31 cellular contexts compared by ENCODE assay signal in genomic region chr5:159951834-159952233, GRCh38. TPM values are rescaled to one million over a fixed set of nuclear protein-coding genes. Genes with fewer than 3 reads are reported as not detected.
"Had no signal": no experiment of that assay in that cellular context is flagged by ENCODE, and none has a peak within 500 bp of the region (broad histone marks: within the 10 kb centered on the region; RNA-seq: fewer than 3 reads in every experiment).

No MANE protein-coding gene starts in this region.

- DNase-seq: activated CD4-positive, alpha-beta memory T cell treated with anti-CD3 and anti-CD28 coated beads, Interleukin-2, amount 10 ng/mL, durations not matched to agents 7 days and 5 days; activated CD4-positive, alpha-beta T cell treated with anti-CD3 and anti-CD28 coated beads, Interleukin-2, amount 10 ng/mL, durations not matched to agents 7 days and 5 days; activated CD4-positive, CD25-positive, alpha-beta regulatory T cell treated with anti-CD3 and anti-CD28 coated beads, Interleukin-2, amount 50 U/mL, for 72 hours; activated CD8-positive, alpha-beta memory T cell treated with anti-CD3 and anti-CD28 coated beads, Interleukin-2, amount 50 U/mL, for 48 hours; activated gamma-delta T cell; activated naive CD4-positive, alpha-beta T cell treated with anti-CD3 and anti-CD28 coated beads, Interleukin-2, amount 50 U/mL, for 16 hours; activated T-cell treated with anti-CD3 and anti-CD28 coated beads, Interleukin-2, amount 50 U/mL, for 24 hours; effector CD4-positive, alpha-beta T cell; gastrocnemius medialis; left cardiac atrium; left ventricle myocardium superior; naive B cell; nucleus accumbens; pancreas; retina; stimulated activated CD4-positive, alpha-beta T cell treated with anti-CD3 and anti-CD28 coated beads, Interleukin-4, amount 100 ng/mL, for 24 hours; T-helper 17 cell; T1000 had no signal

- ATAC-seq: gastrocnemius medialis, left ventricle myocardium superior, pancreas, sciatic nerve, T-helper 17 cell had no signal

- H3K36me3 ChIP-seq: esophagus muscularis mucosa, gastrocnemius medialis, pancreas, prostate gland, thoracic aorta, vagina had no signal

- H3K27ac ChIP-seq: esophagus muscularis mucosa, gastrocnemius medialis, hepatocyte, pancreas, prostate gland, skin epidermis, thoracic aorta, vagina had no signal

- H3K4me2 ChIP-seq: hepatocyte had no signal

- FAIRE-seq: colon, keratinocyte, pancreas had no signal

- H3K36me3 Mint-ChIP-seq: naive B cell; stimulated activated effector memory CD8-positive, alpha-beta T cell treated with anti-CD3 and anti-CD28 coated beads, Interleukin-12 subunit alpha, Interleukin-12 subunit beta, amount 100 ng/mL, for 72 hours had no signal

- H3K4me1 ChIP-seq: esophagus muscularis mucosa, gastrocnemius medialis, pancreas, prostate gland, vagina had no signal

- H2AFZ ChIP-seq: hepatocyte had no signal

- H3K9me3 Mint-ChIP-seq: activated CD4-positive, alpha-beta memory T cell treated with anti-CD3 and anti-CD28 coated beads, Interleukin-2, amount 10 ng/mL, durations not matched to agents 7 days and 5 days; activated CD4-positive, alpha-beta T cell treated with anti-CD3 and anti-CD28 coated beads, Interleukin-2, amount 10 ng/mL, durations not matched to agents 7 days and 5 days; activated T-cell treated with anti-CD3 and anti-CD28 coated beads, Interleukin-2, amount 50 U/mL, for 24 hours; central memory CD8-positive, alpha-beta T cell; naive B cell; nephron progenitor cell; stimulated activated effector memory CD8-positive, alpha-beta T cell treated with anti-CD3 and anti-CD28 coated beads, Interleukin-12 subunit alpha, Interleukin-12 subunit beta, amount 100 ng/mL, for 72 hours; stimulated activated naive CD8-positive, alpha-beta T cell treated with anti-CD3 and anti-CD28 coated beads, Interleukin-15, Interleukin-2, amounts not matched to agents 100 ng/mL and 50 ng/mL, for 24 hours had no signal

- H3K4me1 Mint-ChIP-seq: activated CD4-positive, alpha-beta memory T cell treated with anti-CD3 and anti-CD28 coated beads, Interleukin-2, amount 10 ng/mL, durations not matched to agents 7 days and 5 days; activated CD4-positive, alpha-beta T cell treated with anti-CD3 and anti-CD28 coated beads, Interleukin-2, amount 10 ng/mL, durations not matched to agents 7 days and 5 days; central memory CD8-positive, alpha-beta T cell; naive B cell; stimulated activated effector memory CD8-positive, alpha-beta T cell treated with anti-CD3 and anti-CD28 coated beads, Interleukin-12 subunit alpha, Interleukin-12 subunit beta, amount 100 ng/mL, for 72 hours had no signal

- H3K27ac Mint-ChIP-seq: activated CD4-positive, alpha-beta memory T cell treated with anti-CD3 and anti-CD28 coated beads, Interleukin-2, amount 10 ng/mL, durations not matched to agents 7 days and 5 days; activated CD4-positive, alpha-beta T cell treated with anti-CD3 and anti-CD28 coated beads, Interleukin-2, amount 10 ng/mL, durations not matched to agents 7 days and 5 days; activated T-cell treated with anti-CD3 and anti-CD28 coated beads, Interleukin-2, amount 50 U/mL, for 24 hours; naive B cell; nephron progenitor cell; stimulated activated effector memory CD8-positive, alpha-beta T cell treated with anti-CD3 and anti-CD28 coated beads, Interleukin-12 subunit alpha, Interleukin-12 subunit beta, amount 100 ng/mL, for 72 hours; stimulated activated naive CD8-positive, alpha-beta T cell treated with anti-CD3 and anti-CD28 coated beads, Interleukin-15, Interleukin-2, amounts not matched to agents 100 ng/mL and 50 ng/mL, for 24 hours; T-helper 17 cell had no signal

- H3K79me2 ChIP-seq: hepatocyte had no signal

- H3K27me3 ChIP-seq: gastrocnemius medialis, hepatocyte, vagina had no signal

- H3K4me3 Mint-ChIP-seq: activated CD4-positive, alpha-beta memory T cell treated with anti-CD3 and anti-CD28 coated beads, Interleukin-2, amount 10 ng/mL, durations not matched to agents 7 days and 5 days; activated CD4-positive, alpha-beta T cell treated with anti-CD3 and anti-CD28 coated beads, Interleukin-2, amount 10 ng/mL, durations not matched to agents 7 days and 5 days; activated T-cell treated with anti-CD3 and anti-CD28 coated beads, Interleukin-2, amount 50 U/mL, for 24 hours; central memory CD8-positive, alpha-beta T cell; naive B cell; nephron progenitor cell; stimulated activated effector memory CD8-positive, alpha-beta T cell treated with anti-CD3 and anti-CD28 coated beads, Interleukin-12 subunit alpha, Interleukin-12 subunit beta, amount 100 ng/mL, for 72 hours; stimulated activated naive CD8-positive, alpha-beta T cell treated with anti-CD3 and anti-CD28 coated beads, Interleukin-15, Interleukin-2, amounts not matched to agents 100 ng/mL and 50 ng/mL, for 24 hours; T-helper 17 cell had no signal

- H3K9me3 ChIP-seq: esophagus muscularis mucosa, gastrocnemius medialis, pancreas, prostate gland, thoracic aorta, vagina had no signal

- H3K4me3 ChIP-seq: esophagus muscularis mucosa, gastrocnemius medialis, hepatocyte, pancreas, prostate gland, skin epidermis, thoracic aorta, vagina had no signal

RNA-seq across cellular contexts. Expression of gene ADRA1B, which starts 35.6 kb away (rescaled TPM):
- total RNA-seq: activated CD4-positive, alpha-beta memory T cell treated with anti-CD3 and anti-CD28 coated beads, Interleukin-2, amount 10 ng/mL, durations not matched to agents 7 days and 5 days; activated CD4-positive, alpha-beta T cell treated with anti-CD3 and anti-CD28 coated beads, Interleukin-2, amount 10 ng/mL, durations not matched to agents 7 days and 5 days; T-helper 17 cell had no signal
